10 cellular contexts compared by ENCODE assay signal in genomic region chr20:56373942-56374341, GRCh38. TPM values are rescaled to one million over a fixed set of nuclear protein-coding genes. Genes with fewer than 3 reads are reported as not detected.
DNase-seq lines count a peak whose midpoint lies in the region; ATAC-seq and TF ChIP-seq lines count a peak whose summit lies in the region.
"Had no signal": no experiment of that assay in that cellular context is flagged by ENCODE, and none has a peak within 500 bp of the region (broad histone marks: within the 10 kb centered on the region; RNA-seq: fewer than 3 reads in every experiment).

No MANE protein-coding gene starts in this region.

- no peaks in the 10 kb centered on the region for H3K9me3 ChIP-seq in SK-N-SH
- H3K9me3 ChIP-seq: prostate gland had no signal

- CTCF ChIA-PET in SK-N-SH (lab: Yijun Ruan, JAX): no interaction called here

- DNase-seq in AML-193 (lab: John Stamatoyannopoulos, UW): peak; percentile 95 to 97
- no peak for DNase-seq in SK-N-SH
- DNase-seq in hepatic stellate cell (ENCODE audit: low spot score): peak; percentile 66
- DNase-seq in NCI-H2081 treated with DMSO at 0.1 percent for 48 hours (lab: John Stamatoyannopoulos, UW): no peak
- no peak for DNase-seq in NCI-H2107 treated with DMSO at 0.1 percent for 48 hours (lab: John Stamatoyannopoulos, UW; ENCODE audit: unreplicated experiment)
- DNase-seq: cerebellar nuclear complex had no signal

- H3K4me3 ChIP-seq in SK-N-SH (ENCODE audit: low read depth in 2 of 2, low read length in 1 of 2): no peak overlapping the region
- H3K4me3 ChIP-seq: prostate gland had no signal

- no peak overlapping the region for H2AFZ ChIP-seq in SK-N-SH (ENCODE audit: low read depth)

- H3K27ac ChIP-seq in SK-N-SH (ENCODE audit: low read depth in 2 of 2, low read length in 1 of 2): peak overlapping the region in 1 of 2 experiments; percentile 44; a peak in 1 of 4 replicates
- H3K27ac ChIP-seq: prostate gland had no signal

- no peaks in the 10 kb centered on the region for H3K27me3 ChIP-seq in SK-N-SH (ENCODE audit: insufficient read depth)

- POLR2A ChIA-PET in SK-N-SH (lab: Yijun Ruan, JAX): no interaction called here

- peak; percentile 66 for ATAC-seq in GM21381 (IDR thresholded peaks at IDR 0.05; ENCODE audit: unreplicated experiment)
- ATAC-seq in HG03571 (IDR thresholded peaks at IDR 0.05; ENCODE audit: unreplicated experiment): no peak
- no peak for ATAC-seq in HG03196 (IDR thresholded peaks at IDR 0.05; ENCODE audit: unreplicated experiment)

- H3F3A ChIP-seq in SK-N-SH (replicated peaks; ENCODE audit: insufficient read depth): peaks cover 3% of the 10 kb centered on the region

- no peaks in the 10 kb centered on the region for H3K9me2 ChIP-seq in SK-N-SH

- H4K20me1 ChIP-seq in SK-N-SH (ENCODE audit: insufficient read depth): peaks cover 4% of the 10 kb centered on the region; the same call in 1 of the 2 replicates

- H3K36me3 ChIP-seq in SK-N-SH (replicated peaks in 1 of 2; ENCODE audit: control insufficient read depth in 1 of 2, insufficient read depth in 2 of 2, low read length in 1 of 2): peaks cover 25 to 43% of the 10 kb centered on the region in 2 experiments
- H3K36me3 ChIP-seq: prostate gland had no signal

- 0 out of 2 replicates have a peak overlapping the region, but pooled peaks have one; percentile 38 for H3K4me2 ChIP-seq in SK-N-SH

- peaks cover 72% of the 10 kb centered on the region for H3K79me2 ChIP-seq in SK-N-SH (ENCODE audit: insufficient read depth)

- TF ChIP-seq CTCF in SK-N-SH (IDR thresholded peaks at IDR 0.05): no peak

- TF ChIP-seq EP300 in SK-N-SH (IDR thresholded peaks at IDR 0.05; ENCODE audit: borderline replicate concordance in 1 of 2, low read depth in 1 of 2, low read length in 1 of 2): no peak

- 56% methylated on average over 1 of the region's 1 CpG for WGBS in SK-N-SH (ENCODE audit: low lambda C conversion rate)

- TF ChIP-seq RAD21 in SK-N-SH (IDR thresholded peaks at IDR 0.05; ENCODE audit: low read length): no peak

- H3K4me1 ChIP-seq in SK-N-SH (ENCODE audit: control insufficient read depth in 1 of 2, insufficient read depth in 2 of 2, low read depth in 1 of 2, low read length in 1 of 2): peaks cover 2 to 4% of the 10 kb centered on the region in 2 experiments; a peak in 2 of 4 replicates
- H3K4me1 ChIP-seq: prostate gland had no signal

- H3K9ac ChIP-seq in SK-N-SH: no peak overlapping the region

TF ChIP-seq in SK-N-SH, 30 proteins besides CTCF, POLR2A, EP300 and RAD21:
- TF ChIP-seq JUND (IDR thresholded peaks at IDR 0.05): peak; percentile 67
- no peak for TF ChIP-seq GATA2 (CRISPR knock-in tag; IDR thresholded peaks at IDR 0.05)
- TF ChIP-seq PBX3 (IDR thresholded peaks at IDR 0.05): peak; percentile 44; the same call in 1 of the 2 replicates
- TF ChIP-seq FOSL2 (IDR thresholded peaks at IDR 0.05; ENCODE audit: borderline replicate concordance, low read depth): peak; percentile 68; the same call in 1 of the 2 replicates
- peak; percentile 59 for TF ChIP-seq TCF12 (IDR thresholded peaks at IDR 0.05)

RNA-seq across cellular contexts. Expression of gene FAM210B, which starts 15.2 kb away (rescaled TPM):
- polyA plus RNA-seq in SK-N-SH (2012; rRNA removed): 34.6 and 44.1 TPM in 2 replicates
- 53.8 and 56.9 TPM in 2 replicates for polyA plus RNA-seq in SK-N-SH (2012; cell fraction: cytosol; rRNA removed)
- polyA plus RNA-seq in SK-N-SH (2012; cell fraction: nucleus; rRNA removed): 13.4 and 20.1 TPM in 2 replicates

RNA-seq across cellular contexts. Expression of gene AURKA, which starts 18.1 kb away (rescaled TPM):
- 24.6 and 27.6 TPM in 2 replicates for polyA plus RNA-seq in SK-N-SH (2012; rRNA removed)
- 27.6 and 29.6 TPM in 2 replicates for polyA plus RNA-seq in SK-N-SH (2012; cell fraction: cytosol; rRNA removed)
- polyA plus RNA-seq in SK-N-SH (2012; cell fraction: nucleus; rRNA removed): 11.1 and 15.1 TPM in 2 replicates

RNA-seq across cellular contexts. Expression of gene CSTF1, which starts 18.5 kb away (rescaled TPM):
- polyA plus RNA-seq in SK-N-SH (2012; rRNA removed): 23.4 and 31.2 TPM in 2 replicates
- polyA plus RNA-seq in SK-N-SH (2012; cell fraction: cytosol; rRNA removed): 23.7 and 25.3 TPM in 2 replicates
- 27.4 and 32.0 TPM in 2 replicates for polyA plus RNA-seq in SK-N-SH (2012; cell fraction: nucleus; rRNA removed)

RNA-seq across cellular contexts. Expression of gene CASS4, which starts 38.1 kb away (rescaled TPM):
- 0.02 TPM in 1 of 2 replicates, not detected in the other for polyA plus RNA-seq in SK-N-SH (2012; rRNA removed)
- polyA plus RNA-seq in SK-N-SH (2012; cell fraction: cytosol; rRNA removed): 0.03 TPM in 1 of 2 replicates, not detected in the other
- polyA plus RNA-seq in SK-N-SH (2012; cell fraction: nucleus; rRNA removed): 0.02 and 0.06 TPM in 2 replicates

Comparison
In these comparisons a context has a peak if more than half of its experiments do, and no peak if none do; other contexts are left out.
1. DNase-seq: peak in AML-193 (2 of 2) and hepatic stellate cell (single experiment); none in SK-N-SH (single experiment), NCI-H2081 treated with DMSO at 0.1 percent for 48 hours (single experiment) and NCI-H2107 treated with DMSO at 0.1 percent for 48 hours (single experiment).